In genomic region chr19:45092747-45093678, GRCh38 we compare ENCODE assay signal across 8 cellular contexts. TPM values are rescaled to one million over a fixed set of nuclear protein-coding genes. Genes with fewer than 3 reads are reported as not detected.
A peak's percentile ranks its signal among the peaks of the same experiment; 100 is the strongest.
DNase-seq lines count a peak whose midpoint lies in the region; ATAC-seq and TF ChIP-seq lines count a peak whose summit lies in the region.

TSS of gene PPP1R37 (plus strand) at chr19:45093179. CDS start at chr19:45093326, 147 bp downstream.

- H3K79me2 ChIP-seq in neural progenitor cell (ENCODE audit: low read depth), result peaks cover 54% of the 10 kb centered on the region

- H3K4me3 ChIP-seq in HAP-1 (peak within 1 kb of the TSS; percentile 82), SJSA1 (peak within 1 kb of the TSS; percentile 91), neural progenitor cell (peak within 1 kb of the TSS; percentile 97), stomach smooth muscle (ENCODE audit: low read length in 2 of 2) (peak within 1 kb of the TSS; percentile 73 to 93)

- DNase-seq in ELF-1 (ENCODE audit: low read depth, low spot score) (peak; percentile 97), HAP-1 (ENCODE audit: low spot score in 2 of 2) (peak; percentile 96), MV-4-11 (lab: John Stamatoyannopoulos, UW) (peak; percentile 96), SJSA1 (ENCODE audit: low read depth in 1 of 2, low spot score in 2 of 2) (peak; percentile 96), foreskin keratinocyte (peak; percentile 92 to 96), neural progenitor cell (ENCODE audit: low spot score) (peak; percentile 99)
- DNase-seq in activated gamma-delta T cell treated with anti-CD3 and anti-CD28 coated beads, Interleukin-2, amount 50 U/mL, for 16 hours (ENCODE audit: low read depth), result peak; percentile 84

- H3K9ac ChIP-seq in neural progenitor cell (peak within 1 kb of the TSS; percentile 97), stomach smooth muscle (ENCODE audit: low read length in 2 of 2) (peak within 1 kb of the TSS; percentile 72 to 92)

- H3K4me3 Mint-ChIP-seq in neural progenitor cell, result peak within 1 kb of the TSS; percentile 92

- H2AFZ ChIP-seq in neural progenitor cell (replicated peaks), result peak within 1 kb of the TSS; percentile 99

- peaks cover 37% of the 10 kb centered on the region for H3K36me3 ChIP-seq in HAP-1 (replicated peaks)
- H3K36me3 ChIP-seq in SJSA1, result peaks cover 39% of the 10 kb centered on the region
- no peaks in the 10 kb centered on the region for H3K36me3 ChIP-seq in neural progenitor cell
- H3K36me3 ChIP-seq in stomach smooth muscle (ENCODE audit: control insufficient read depth in 2 of 2, insufficient read depth in 2 of 2, low read length in 2 of 2), result peaks cover 2 to 3% of the 10 kb centered on the region in 2 donors

- peak within 1 kb of the TSS; percentile 100 for H3K4me2 ChIP-seq in neural progenitor cell

- H3K27me3 ChIP-seq in HAP-1 (ENCODE audit: low read depth), result no peaks in the 10 kb centered on the region
- H3K27me3 ChIP-seq in SJSA1 (replicated peaks), result no peaks in the 10 kb centered on the region
- no peaks in the 10 kb centered on the region for H3K27me3 ChIP-seq in foreskin keratinocyte
- H3K27me3 ChIP-seq in neural progenitor cell, result no peaks in the 10 kb centered on the region
- no peaks in the 10 kb centered on the region for H3K27me3 ChIP-seq in stomach smooth muscle (ENCODE audit: control insufficient read depth in 1 of 2, insufficient read depth in 2 of 2, low read length in 2 of 2)

- peaks cover 18% of the 10 kb centered on the region for H3K36me3 Mint-ChIP-seq in neural progenitor cell

- H3K27me3 Mint-ChIP-seq in neural progenitor cell (ENCODE audit: insufficient read depth, low read depth), result peaks cover 11% of the 10 kb centered on the region

- peak; percentile 50 for TF ChIP-seq CTCF in foreskin keratinocyte (conservative IDR thresholded peaks at IDR 0.05)
- peak; percentile 49 for TF ChIP-seq CTCF in neural progenitor cell (IDR thresholded peaks at IDR 0.05)

- H3K4me1 ChIP-seq in HAP-1, result peaks cover 12% of the 10 kb centered on the region
- peaks cover 21% of the 10 kb centered on the region for H3K4me1 ChIP-seq in SJSA1 (replicated peaks)
- H3K4me1 ChIP-seq in foreskin keratinocyte, result peaks cover 3% of the 10 kb centered on the region
- H3K4me1 ChIP-seq in neural progenitor cell, result peaks cover 17% of the 10 kb centered on the region
- peaks cover 52% of the 10 kb centered on the region for H3K4me1 ChIP-seq in stomach smooth muscle (ENCODE audit: control insufficient read depth, insufficient read depth, low read length)

- H3K4me1 Mint-ChIP-seq in neural progenitor cell, result peaks cover 53% of the 10 kb centered on the region

- peak within 1 kb of the TSS; percentile 95 for H3K27ac ChIP-seq in SJSA1
- peak within 1 kb of the TSS; percentile 97 for H3K27ac ChIP-seq in foreskin keratinocyte
- peak within 1 kb of the TSS; percentile 99 for H3K27ac ChIP-seq in neural progenitor cell
- peak within 1 kb of the TSS; percentile 89 for H3K27ac ChIP-seq in stomach smooth muscle (ENCODE audit: low read length)

- H3K9me3 ChIP-seq in HAP-1, result no peaks in the 10 kb centered on the region
- H3K9me3 ChIP-seq in SJSA1 (replicated peaks), result no peaks in the 10 kb centered on the region
- H3K9me3 ChIP-seq in neural progenitor cell (ENCODE audit: low read depth), result no peaks in the 10 kb centered on the region
- H3K9me3 ChIP-seq in stomach smooth muscle (ENCODE audit: control insufficient read depth in 2 of 2, low read length in 2 of 2), result no peaks in the 10 kb centered on the region

- in situ Hi-C loops in HAP-1 (cut with MboI; ENCODE audit: low sequenced_read_pairs), result no loop called here

- H3K27ac Mint-ChIP-seq in neural progenitor cell, result peak within 1 kb of the TSS; percentile 100

- peak; percentile 67 for ATAC-seq in foreskin keratinocyte

- peaks cover 30% of the 10 kb centered on the region for H3F3A ChIP-seq in neural progenitor cell (ENCODE audit: low read depth)

- H4K20me1 ChIP-seq in neural progenitor cell (ENCODE audit: low read depth), result peaks cover 47% of the 10 kb centered on the region

- H3K9me3 Mint-ChIP-seq in neural progenitor cell, result no peaks in the 10 kb centered on the region

RNA-seq across cellular contexts. Expression of gene PPP1R37, which starts in this region (rescaled TPM):
- 34.6 and 38.4 TPM in 2 replicates for total RNA-seq in SJSA1 (2014; rRNA removed; shearing (Covaris generic))
- total RNA-seq in foreskin keratinocyte (20.9 and 21.8 TPM in 2 replicates), neural progenitor cell (ENCODE audit: low replicate concordance) (8.1 and 34.1 TPM in 2 replicates)
- 16.6 and 17.5 TPM in 2 replicates for polyA plus RNA-seq in foreskin keratinocyte

Comparison
In these comparisons a context has a peak if more than half of its experiments do, and no peak if none do; other contexts are left out.
1. Peak in every context shown above with its lines: DNase-seq, ATAC-seq, H3K4me3 ChIP-seq and H3K27ac ChIP-seq.